Comparison of ENCODE assay signal across 10 cellular contexts in genomic region chr4:15234101-15234500, GRCh38.
A peak's percentile ranks its signal among the peaks of the same experiment; 100 is the strongest.
DNase-seq lines count a peak whose midpoint lies in the region; ATAC-seq and TF ChIP-seq lines count a peak whose summit lies in the region.
"Had no signal": no experiment of that assay in that cellular context is flagged by ENCODE, and none has a peak within 500 bp of the region (broad histone marks: within the 10 kb centered on the region; RNA-seq: fewer than 3 reads in every experiment).

No MANE protein-coding gene starts in this region.

- H3K4me1 Mint-ChIP-seq in GM23338: peaks cover 8% of the 10 kb centered on the region; the same call in 2 of the 3 replicates

- H3K4me1 ChIP-seq in GM23338 (ENCODE audit: insufficient read depth) (no peaks in the 10 kb centered on the region), SJSA1 (replicated peaks) (peaks cover 49% of the 10 kb centered on the region), smooth muscle cell (ENCODE audit: low read depth) (peaks cover 13% of the 10 kb centered on the region)

- no peak overlapping the region for H3K27ac ChIP-seq in GM23338 (ENCODE audit: low read depth)
- H3K27ac ChIP-seq in SJSA1: peak overlapping the region; percentile 67
- peak overlapping the region; percentile 91 for H3K27ac ChIP-seq in smooth muscle cell (ENCODE audit: low read depth)
- H3K27ac ChIP-seq: cardiac muscle cell, Peyer's patch had no signal

- H3K9me3 ChIP-seq in SJSA1 (replicated peaks) (no peaks in the 10 kb centered on the region), smooth muscle cell (replicated peaks; ENCODE audit: low read depth) (no peaks in the 10 kb centered on the region)
- H3K9me3 ChIP-seq: Peyer's patch had no signal

- peak overlapping the region; percentile 55 for H3K9ac ChIP-seq in smooth muscle cell (ENCODE audit: low read depth)

- H3K9me2 ChIP-seq in GM23338 (ENCODE audit: insufficient read depth): no peaks in the 10 kb centered on the region

- H3F3A ChIP-seq in GM23338 (replicated peaks; ENCODE audit: low read depth): no peaks in the 10 kb centered on the region
- H3F3A ChIP-seq in smooth muscle cell (ENCODE audit: low read depth): peaks cover 14% of the 10 kb centered on the region

- no peak overlapping the region for H3K4me3 ChIP-seq in GM23338
- no peak overlapping the region for H3K4me3 ChIP-seq in SJSA1
- no peak overlapping the region for H3K4me3 ChIP-seq in fibroblast of pulmonary artery (replicated peaks; ENCODE audit: low read depth, low read length)
- H3K4me3 ChIP-seq in smooth muscle cell: no peak overlapping the region
- H3K4me3 ChIP-seq: cardiac muscle cell, Peyer's patch had no signal

- no peaks in the 10 kb centered on the region for H3K36me3 ChIP-seq in GM23338 (ENCODE audit: insufficient read depth)
- H3K36me3 ChIP-seq in SJSA1: no peaks in the 10 kb centered on the region
- H3K36me3 ChIP-seq in smooth muscle cell (ENCODE audit: low read depth): no peaks in the 10 kb centered on the region
- H3K36me3 ChIP-seq: cardiac muscle cell, Peyer's patch had no signal

- 37% methylated on average over 5 of the region's 5 CpGs for WGBS in smooth muscle cell (ENCODE audit: low lambda C conversion rate)

- no peaks in the 10 kb centered on the region for H3K79me2 ChIP-seq in GM23338 (replicated peaks; ENCODE audit: insufficient read depth)
- H3K79me2 ChIP-seq in smooth muscle cell (ENCODE audit: low read depth): no peaks in the 10 kb centered on the region

- H3K36me3 Mint-ChIP-seq in GM23338 (ENCODE audit: low read depth): no peaks in the 10 kb centered on the region

- H3K27me3 ChIP-seq in GM23338 (ENCODE audit: insufficient read depth) (no peaks in the 10 kb centered on the region), SJSA1 (replicated peaks) (no peaks in the 10 kb centered on the region), smooth muscle cell (ENCODE audit: low read depth) (no peaks in the 10 kb centered on the region)
- H3K27me3 ChIP-seq: cardiac muscle cell, Peyer's patch had no signal

- H3K27me3 Mint-ChIP-seq in GM23338 (ENCODE audit: insufficient read depth, low read depth, poor library complexity): peaks cover 2% of the 10 kb centered on the region

- 0 out of 2 replicates have a peak overlapping the region, but pooled peaks have one; percentile 24 for H2AFZ ChIP-seq in GM23338
- no peak overlapping the region for H2AFZ ChIP-seq in smooth muscle cell (ENCODE audit: low read depth)

- no peak overlapping the region for H3K27ac Mint-ChIP-seq in GM23338

- H4K20me1 ChIP-seq in GM23338 (replicated peaks; ENCODE audit: insufficient read depth): no peaks in the 10 kb centered on the region
- H4K20me1 ChIP-seq in smooth muscle cell (ENCODE audit: low read depth): no peaks in the 10 kb centered on the region

- no peak for DNase-seq in GM23338 (ENCODE audit: low spot score)
- DNase-seq in SJSA1 (ENCODE audit: low read depth in 1 of 2, low spot score in 2 of 2): peak; percentile 43 to 57
- peak; percentile 69 for DNase-seq in fibroblast of pulmonary artery (ENCODE audit: low read depth)
- DNase-seq in smooth muscle cell (lab: John Stamatoyannopoulos, UW; ENCODE audit: unreplicated experiment): no peak
- DNase-seq in middle frontal gyrus (ENCODE audit: extremely low spot score, low spot score): no peak
- DNase-seq in NCI-H1694 (lab: John Stamatoyannopoulos, UW): no peak
- DNase-seq in hypothalamus (lab: John Stamatoyannopoulos, UW): no peak
- no peak for DNase-seq in activated CD4-positive, CD25-positive, alpha-beta regulatory T cell treated with anti-CD3 and anti-CD28 coated beads, Interleukin-2, amount 50 U/mL, for 72 hours
- DNase-seq: Peyer's patch had no signal

- no peak for ATAC-seq in GM23338

- no peak overlapping the region for H3K4me3 Mint-ChIP-seq in GM23338

- TF ChIP-seq CTCF in GM23338 (conservative IDR thresholded peaks at IDR 0.05; ENCODE audit: low read depth in 2 of 2) (no peak), fibroblast of pulmonary artery (IDR thresholded peaks at IDR 0.05; ENCODE audit: low read length, missing control alignments) (no peak), smooth muscle cell (IDR thresholded peaks at IDR 0.05; ENCODE audit: borderline replicate concordance, insufficient read depth, poor library complexity, severe bottlenecking) (no peak)

- no peaks in the 10 kb centered on the region for H3K9me3 Mint-ChIP-seq in GM23338

- H3K4me2 ChIP-seq in GM23338 (no peak overlapping the region), smooth muscle cell (peak overlapping the region; percentile 76)

TF ChIP-seq in GM23338, 12 proteins besides CTCF, POLR2A, EP300 and RAD21:
- TF ChIP-seq, protein P1, sequence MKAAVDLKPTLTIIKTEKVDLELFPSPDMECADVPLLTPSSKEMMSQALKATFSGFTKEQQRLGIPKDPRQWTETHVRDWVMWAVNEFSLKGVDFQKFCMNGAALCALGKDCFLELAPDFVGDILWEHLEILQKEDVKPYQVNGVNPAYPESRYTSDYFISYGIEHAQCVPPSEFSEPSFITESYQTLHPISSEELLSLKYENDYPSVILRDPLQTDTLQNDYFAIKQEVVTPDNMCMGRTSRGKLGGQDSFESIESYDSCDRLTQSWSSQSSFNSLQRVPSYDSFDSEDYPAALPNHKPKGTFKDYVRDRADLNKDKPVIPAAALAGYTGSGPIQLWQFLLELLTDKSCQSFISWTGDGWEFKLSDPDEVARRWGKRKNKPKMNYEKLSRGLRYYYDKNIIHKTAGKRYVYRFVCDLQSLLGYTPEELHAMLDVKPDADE (IDR thresholded peaks at IDR 0.05): no peak
- TF ChIP-seq ZNF462 (CRISPR knock-in tag; IDR thresholded peaks at IDR 0.05) (no peak), EZH2phosphoT487 (IDR thresholded peaks at IDR 0.05; ENCODE audit: unreplicated experiment) (no peak), NANOG (IDR thresholded peaks at IDR 0.05; ENCODE audit: borderline replicate concordance) (no peak), CREB1 (CRISPR knock-in tag; IDR thresholded peaks at IDR 0.05; ENCODE audit: low read depth) (no peak), POLR2AphosphoS5 (IDR thresholded peaks at IDR 0.05; ENCODE audit: low read depth) (no peak)
TF ChIP-seq in GM23338: peak in this region for 0.

Comparison
In these comparisons a context has a peak if more than half of its experiments do, and no peak if none do; other contexts are left out.
1. DNase-seq: peak in SJSA1 (2 of 2) and fibroblast of pulmonary artery (single experiment); none in GM23338 (single experiment), smooth muscle cell (single experiment), middle frontal gyrus (single experiment), NCI-H1694 (single experiment), hypothalamus (0 of 51) and activated CD4-positive, CD25-positive, alpha-beta regulatory T cell treated with anti-CD3 and anti-CD28 coated beads, Interleukin-2, amount 50 U/mL, for 72 hours (single experiment).